Comparison of ENCODE assay signal across 8 cellular contexts in the genomic region with DNA sequence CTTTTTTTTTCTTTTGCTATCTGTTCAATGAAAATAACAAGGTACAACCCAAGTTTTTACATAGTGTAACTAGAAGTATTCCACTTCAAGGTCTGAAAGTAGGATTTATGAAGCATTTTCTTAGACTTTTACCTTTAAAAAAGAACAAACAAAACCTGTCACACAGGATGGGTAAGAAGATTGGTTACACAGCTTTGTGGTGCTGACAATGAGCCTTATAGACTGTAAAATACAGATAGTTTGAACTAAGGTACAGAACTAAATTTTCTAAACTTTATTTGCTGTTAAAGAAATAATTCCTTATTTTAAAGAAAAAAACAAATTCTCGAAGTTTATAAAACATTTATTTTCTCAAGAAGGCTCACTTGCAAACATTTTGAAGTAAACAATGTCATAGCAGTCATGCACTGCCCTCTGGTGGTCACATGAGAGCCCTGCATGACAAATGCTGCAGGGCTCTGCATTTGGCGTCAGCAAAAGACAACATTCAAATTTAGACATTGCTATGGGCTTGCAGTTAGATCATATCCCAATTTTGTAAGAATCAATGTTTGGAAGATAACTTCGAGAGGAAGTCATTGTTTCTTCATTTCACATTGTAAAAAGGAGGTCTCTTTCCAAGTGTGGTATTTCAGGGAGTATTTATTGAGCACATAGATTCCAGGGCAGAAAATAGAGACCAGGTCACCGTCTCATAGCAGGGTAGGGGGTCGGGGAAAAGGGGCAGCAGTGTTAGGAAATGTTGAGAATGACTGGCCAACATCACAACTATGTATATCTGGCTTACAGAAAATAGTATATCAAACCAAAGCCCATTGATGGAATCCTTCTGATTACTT.
A peak's percentile ranks its signal among the peaks of the same experiment; 100 is the strongest.
DNase-seq lines count a peak whose midpoint lies in the region; ATAC-seq and FAIRE-seq lines count a peak whose summit lies in the region.

No MANE protein-coding gene starts in this region.

- peak; percentile 96 for ATAC-seq in GM19395 (IDR thresholded peaks at IDR 0.05; ENCODE audit: unreplicated experiment)
- peak; percentile 96 for ATAC-seq in HG03354 (IDR thresholded peaks at IDR 0.05; ENCODE audit: poor library complexity, severe bottlenecking, unreplicated experiment)

- DNase-seq in Daoy (ENCODE audit: low read depth): peak; percentile 46
- DNase-seq in RCC 7860 (ENCODE audit: low spot score): peak; percentile 16
- peak; percentile 43 for DNase-seq in amniotic epithelial cell (ENCODE audit: low read depth)
- peak in 30 of 51 donors; percentile 2 to 62 (median 14) for DNase-seq in hypothalamus (lab: John Stamatoyannopoulos, UW)
- peak; percentile 12 to 40 (median 18) for DNase-seq in stimulated activated CD4-positive, alpha-beta T cell treated with anti-CD3 and anti-CD28 coated beads, Interleukin-12 subunit alpha, Interleukin-12 subunit beta, amount 100 ng/mL, for 48 hours (ENCODE audit: low read depth in 2 of 3, low spot score in 1 of 3)
- no peak for DNase-seq in HPDE6-E6E7 (ENCODE audit: extremely low spot score)

- peak; percentile 21 for FAIRE-seq in RCC 7860 (lab: Jason Lieb, UNC)
